ENCODE assay signal across 8 cellular contexts in the genomic region with DNA sequence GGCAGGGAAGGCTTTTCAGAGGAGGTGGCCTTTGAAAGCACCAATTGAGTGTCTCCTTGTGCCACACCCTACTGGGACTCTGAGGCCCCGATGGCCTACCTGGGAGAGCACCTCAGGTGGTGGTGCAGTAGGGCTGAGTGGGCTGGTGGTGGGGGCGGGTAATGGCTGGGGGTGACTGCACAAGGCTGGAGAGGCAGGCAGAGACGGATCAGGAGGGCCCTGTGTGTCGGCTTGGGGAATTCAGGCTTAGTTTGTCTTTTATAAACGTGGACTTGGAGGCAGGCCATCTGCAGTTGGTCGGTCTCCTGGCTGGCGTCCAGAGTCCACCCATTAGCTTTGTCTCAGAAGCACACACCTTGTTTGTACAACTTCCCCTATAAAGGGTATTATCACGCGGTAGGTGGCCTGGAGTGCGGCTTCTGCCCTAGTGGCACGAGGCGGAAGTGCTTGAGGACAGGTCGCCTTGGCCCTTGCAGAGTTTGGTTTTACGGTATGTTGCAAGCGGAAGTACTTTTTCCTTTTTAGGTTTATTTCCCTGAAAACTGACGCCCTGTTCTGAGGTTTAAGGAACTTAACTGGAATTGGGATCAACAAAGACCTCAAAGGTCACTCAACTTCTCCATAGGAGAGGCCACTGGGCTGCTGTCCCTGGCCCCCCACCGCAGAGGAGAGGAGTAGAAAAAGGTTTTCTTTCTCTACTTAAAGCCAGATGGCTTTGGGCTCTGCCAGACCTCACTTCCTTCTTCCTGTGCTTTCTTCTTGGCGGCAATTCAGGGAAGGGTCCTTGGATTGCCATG. TPM values are rescaled to one million over a fixed set of nuclear protein-coding genes. Genes with fewer than 3 reads are reported as not detected.
DNase-seq lines count a peak whose midpoint lies in the region; ATAC-seq and TF ChIP-seq lines count a peak whose summit lies in the region.

No MANE protein-coding gene starts in this region.

- H3K36me3 Mint-ChIP-seq in Calu3 (ENCODE audit: insufficient read depth, unreplicated experiment) = peaks cover 13% of the 10 kb centered on the region

- peak overlapping the region; percentile 43 for H3K4me3 Mint-ChIP-seq in Calu3 (ENCODE audit: low read depth, unreplicated experiment)

- peak; percentile 62 for ATAC-seq in GM21515 (IDR thresholded peaks at IDR 0.05; ENCODE audit: unreplicated experiment)
- peak; percentile 77 for ATAC-seq in lung (ENCODE audit: insufficient read depth, low FRiP score)
- ATAC-seq in thoracic aorta (ENCODE audit: insufficient number of reproducible peaks, low FRiP score, low read depth) = no peak

- H3K9me3 Mint-ChIP-seq in Calu3 (ENCODE audit: low read depth, unreplicated experiment) = no peaks in the 10 kb centered on the region

- H3K4me1 Mint-ChIP-seq in Calu3 (ENCODE audit: low read depth, unreplicated experiment) = peaks cover 24% of the 10 kb centered on the region

- BruUV-seq in Calu3 (replicated peaks; lab: Mats Ljungman, UMichigan) = no TSS peak

- intact Hi-C loops in Calu3 (cut with micrococcal nuclease; ENCODE audit: unreplicated experiment) = no loop called here

- peak overlapping the region in 1 of 2 donors; percentile 89 for H3K27ac ChIP-seq in lung (ENCODE audit: low read depth in 1 of 2, low read length in 1 of 2)
- H3K27ac ChIP-seq in thoracic aorta = peak overlapping the region in 1 of 2 donors; percentile 48

- H3K27me3 ChIP-seq in lung (ENCODE audit: control insufficient read depth, insufficient read depth) (no peaks in the 10 kb centered on the region), thoracic aorta (replicated peaks; ENCODE audit: insufficient read depth) (no peaks in the 10 kb centered on the region)

- H3K4me3 ChIP-seq in choroid plexus epithelial cell (ENCODE audit: low read depth, low read length) (no peak overlapping the region), lung (no peak overlapping the region), thoracic aorta (no peak overlapping the region)

- H3K27ac Mint-ChIP-seq in Calu3 (ENCODE audit: unreplicated experiment) = peak overlapping the region; percentile 70

- CTCF ChIA-PET in Calu3 (lab: Charles Lee) = interaction anchor here (0.7 to 1.0 kb wide), 4 partner anchors 25 to 153 kb away, joined by 3 to 6 read pairs (median 3); no protein-coding TSS in a partner anchor

- H3K4me1 ChIP-seq in lung (ENCODE audit: control insufficient read depth in 2 of 2, insufficient read depth in 2 of 2, low read length in 2 of 2) = peaks cover 0 to 24% of the 10 kb centered on the region in 2 donors
- H3K4me1 ChIP-seq in thoracic aorta (ENCODE audit: control insufficient read depth in 1 of 2, low read depth in 2 of 2) = peaks cover 10 to 28% of the 10 kb centered on the region in 2 donors

- DNase-seq in Calu3 (peak; percentile 76), SKM-1 (lab: John Stamatoyannopoulos, UW; ENCODE audit: unreplicated experiment) (peak; percentile 85), choroid plexus epithelial cell (ENCODE audit: low read depth) (peak; percentile 68), lung (ENCODE audit: low spot score) (peak; percentile 91), thoracic aorta (ENCODE audit: low spot score) (no peak)
- DNase-seq in activated CD8-positive, alpha-beta memory T cell treated with anti-CD3 and anti-CD28 coated beads, Interleukin-2, amount 50 U/mL, for 4 hours = no peak

- WGBS in lung, 2 donors = 17 to 30% methylated on average over 18 of the region's 18 CpGs

- H3K27me3 Mint-ChIP-seq in Calu3 (ENCODE audit: unreplicated experiment) = no peaks in the 10 kb centered on the region

- H3K9me3 ChIP-seq in lung (ENCODE audit: control insufficient read depth in 2 of 2, insufficient read depth in 1 of 2, low read length in 1 of 2) (peaks cover 0 to 2% of the 10 kb centered on the region in 2 donors), thoracic aorta (no peaks in the 10 kb centered on the region)

- H3K36me3 ChIP-seq in lung (ENCODE audit: control insufficient read depth in 2 of 2, insufficient read depth in 2 of 2, low read length in 2 of 2) = no peaks in the 10 kb centered on the region
- H3K36me3 ChIP-seq in thoracic aorta = no peaks in the 10 kb centered on the region

- TF ChIP-seq CTCF in Calu3 (IDR thresholded peaks at IDR 0.05; ENCODE audit: unreplicated experiment) = peak; percentile 54
- TF ChIP-seq CTCF in LNCAP (IDR thresholded peaks at IDR 0.05) = peak; percentile 60; the same call in 1 of the 2 replicates
- TF ChIP-seq CTCF in choroid plexus epithelial cell (conservative IDR thresholded peaks at IDR 0.05; ENCODE audit: low read depth, low read length) = peak; percentile 65
- TF ChIP-seq CTCF in lung (IDR thresholded peaks at IDR 0.05; ENCODE audit: control extremely low read depth, extremely low read depth) = no peak
- TF ChIP-seq CTCF in thoracic aorta (IDR thresholded peaks at IDR 0.05) = peak; percentile 54

RNA-seq across cellular contexts. Expression of gene TBC1D14, which starts 8.0 kb away (rescaled TPM):
- total RNA-seq in Calu3 (2022) (26.1 and 26.4 TPM in 2 replicates), lung (10 to 100 TPM; 34.2 to 60.1 TPM), thoracic aorta (10 to 100 TPM; 46.7 to 49.9 TPM)
- 10 to 100 TPM; 15.1 to 58.6 TPM for polyA plus RNA-seq in lung

Comparison
In these comparisons a context has a peak if more than half of its experiments do, and no peak if none do; other contexts are left out.
1. DNase-seq: peak in Calu3 (single experiment), SKM-1 (single experiment), choroid plexus epithelial cell (single experiment) and lung (single experiment); none in thoracic aorta (single experiment) and activated CD8-positive, alpha-beta memory T cell treated with anti-CD3 and anti-CD28 coated beads, Interleukin-2, amount 50 U/mL, for 4 hours (single experiment).